ENCODE assay signal across 27 cellular contexts in genomic region chr5:140227046-140227445, GRCh38. TPM values are rescaled to one million over a fixed set of nuclear protein-coding genes. Genes with fewer than 3 reads are reported as not detected.
A peak's percentile ranks its signal among the peaks of the same experiment; 100 is the strongest.
DNase-seq lines count a peak whose midpoint lies in the region; ATAC-seq, FAIRE-seq and TF ChIP-seq lines count a peak whose summit lies in the region.
"Had no signal": no experiment of that assay in that cellular context is flagged by ENCODE, and none has a peak within 500 bp of the region (broad histone marks: within the 10 kb centered on the region; RNA-seq: fewer than 3 reads in every experiment).

No MANE protein-coding gene starts in this region.

- H3K4me1 Mint-ChIP-seq in WTC11 = no peaks in the 10 kb centered on the region
- peaks cover 0 to 4% (median 0%) of the 10 kb centered on the region in 7 donors for H3K4me1 Mint-ChIP-seq in naive thymus-derived CD4-positive, alpha-beta T cell

- TF ChIP-seq POLR2A in A549 (IDR thresholded peaks at IDR 0.05; ENCODE audit: low read length) = no peak

- H3K4me3 Mint-ChIP-seq in WTC11 = no peak overlapping the region
- H3K4me3 Mint-ChIP-seq in naive thymus-derived CD4-positive, alpha-beta T cell = no peak overlapping the region
- H3K4me3 Mint-ChIP-seq: activated naive CD4-positive, alpha-beta T cell treated with anti-CD3 and anti-CD28 coated beads for 36 hours had no signal

- H3K36me3 Mint-ChIP-seq in WTC11 = no peaks in the 10 kb centered on the region
- H3K36me3 Mint-ChIP-seq in naive thymus-derived CD4-positive, alpha-beta T cell = no peaks in the 10 kb centered on the region

- no peaks in the 10 kb centered on the region for H3K9me3 Mint-ChIP-seq in WTC11
- no peaks in the 10 kb centered on the region for H3K9me3 Mint-ChIP-seq in naive thymus-derived CD4-positive, alpha-beta T cell
- H3K9me3 Mint-ChIP-seq: activated naive CD4-positive, alpha-beta T cell treated with anti-CD3 and anti-CD28 coated beads for 36 hours had no signal

- FAIRE-seq in A549 (lab: Jason Lieb, UNC) = no peak
- FAIRE-seq: bronchial epithelial cell, H54 had no signal

- H3K4me3 ChIP-seq in A549 (no peak overlapping the region), GM12875 (ENCODE audit: low read depth, low read length) (no peak overlapping the region)
- no peak overlapping the region for H3K4me3 ChIP-seq in naive thymus-derived CD4-positive, alpha-beta T cell (ENCODE audit: low read length)
- H3K4me3 ChIP-seq: BLaER1 treated with 17β-estradiol and CSF1 and Interleukin-3, amounts not matched to agents 10 nM and 100 nM; lung; smooth muscle cell had no signal

- no peak overlapping the region for H3K27ac ChIP-seq in A549
- no peak overlapping the region for H3K27ac ChIP-seq in naive thymus-derived CD4-positive, alpha-beta T cell (ENCODE audit: low read depth, low read length)
- H3K27ac ChIP-seq: BLaER1 treated with 17β-estradiol and CSF1 and Interleukin-3, amounts not matched to agents 10 nM and 100 nM; neutrophil; RWPE1 had no signal

- peaks cover 14% of the 10 kb centered on the region; the same call in 2 of the 3 replicates for H3K4me1 ChIP-seq in A549
- no peaks in the 10 kb centered on the region for H3K4me1 ChIP-seq in naive thymus-derived CD4-positive, alpha-beta T cell (ENCODE audit: control insufficient read depth in 2 of 2, insufficient read depth in 2 of 2, low read length in 2 of 2)

- ATAC-seq in A549 (peak; percentile 6 to 37; a peak in 3 of 6 replicates), WTC11 (peak; percentile 73), GM21737 (IDR thresholded peaks at IDR 0.05; ENCODE audit: unreplicated experiment) (no peak)
- ATAC-seq in naive thymus-derived CD4-positive, alpha-beta T cell = no peak

- intact Hi-C loops in naive thymus-derived CD4-positive, alpha-beta T cell (cut with micrococcal nuclease) = no loop called here

- DNase-seq in A549 (ENCODE audit: low read depth in 1 of 2, low spot score in 1 of 2) = no peak
- no peak for DNase-seq in WTC11 (ENCODE audit: low spot score)
- DNase-seq in iPS-NIHi7 (ENCODE audit: extremely low spot score) = peak; percentile 50
- DNase-seq in naive thymus-derived CD4-positive, alpha-beta T cell = no peak
- DNase-seq in stimulated activated naive CD4-positive, alpha-beta T cell treated with Interleukin-2 at 50 U/mL for 16 hours (lab: John Stamatoyannopoulos, UW) = no peak
- no peak for DNase-seq in activated effector memory CD4-positive, alpha-beta T cell treated with anti-CD3 and anti-CD28 coated beads, Interleukin-2, amount 50 U/mL, for 16 hours
- DNase-seq: ACHN; activated CD4-positive, alpha-beta T cell treated with anti-CD3 and anti-CD28 coated beads for 4 hours; activated naive CD4-positive, alpha-beta T cell treated with anti-CD3 and anti-CD28 coated beads for 36 hours; activated T-cell treated with anti-CD3 and anti-CD28 coated beads, Interleukin-2, amount 50 U/mL, for 48 hours; COR-L47; cortex of kidney; DND-41; Karpas-422; kidney glomerular epithelial cell; NCI-H187; NCI-H69; stimulated activated CD4-positive, alpha-beta T cell treated with anti-CD3 and anti-CD28 coated beads, Interleukin-2, amount 100 ng/mL, for 24 hours had no signal

- 83% methylated on average over 2 of the region's 2 CpGs for WGBS in A549 (ENCODE audit: missing lambda C conversion rate)

- H3K4me2 ChIP-seq in A549 = no peak overlapping the region
- H3K4me2 ChIP-seq: BLaER1 treated with 17β-estradiol and CSF1 and Interleukin-3, amounts not matched to agents 10 nM and 100 nM; smooth muscle cell had no signal

- TF ChIP-seq CTCF in A549 (IDR thresholded peaks at IDR 0.05) = no peak
- peak; percentile 20; the same call in 1 of the 2 replicates for TF ChIP-seq CTCF in GM12875 (IDR thresholded peaks at IDR 0.05; ENCODE audit: borderline replicate concordance, insufficient read depth, low read depth, low read length)
- TF ChIP-seq CTCF in WTC11 (IDR thresholded peaks at IDR 0.05) = no peak

- H3K27ac Mint-ChIP-seq in WTC11 = no peak overlapping the region
- H3K27ac Mint-ChIP-seq in naive thymus-derived CD4-positive, alpha-beta T cell = no peak overlapping the region
- H3K27ac Mint-ChIP-seq: activated naive CD4-positive, alpha-beta T cell treated with anti-CD3 and anti-CD28 coated beads for 36 hours had no signal

- H3K9me3 ChIP-seq in A549 = no peaks in the 10 kb centered on the region
- no peaks in the 10 kb centered on the region for H3K9me3 ChIP-seq in naive thymus-derived CD4-positive, alpha-beta T cell (ENCODE audit: control insufficient read depth in 2 of 3, low read length in 3 of 3)
- H3K9me3 ChIP-seq: BLaER1 treated with 17β-estradiol and CSF1 and Interleukin-3, amounts not matched to agents 10 nM and 100 nM; neutrophil had no signal

- CTCF ChIA-PET in A549 (lab: Yijun Ruan, JAX) = interaction anchor here (1.5 to 42.9 kb wide), 2 partner anchors 13 to 125 kb away, joined by 6 to 1613 read pairs; partner anchors contain the start of genes HBEGF and SLC4A9
- CTCF ChIA-PET in WTC11 (lab: Charles Lee) = interaction anchor here (0.6 to 2.7 kb wide), 18 partner anchors 9 to 258 kb away, joined by 3 to 24 read pairs (median 4); partner anchors contain the start of genes CYSTM1 and HBEGF
- CTCF ChIA-PET in naive thymus-derived CD4-positive, alpha-beta T cell (lab: Charles Lee) = interaction anchor here (1.0 kb wide), 1 partner anchor 13 kb away, joined by 3 read pairs; no protein-coding TSS in a partner anchor

- TF ChIP-seq EP300 in A549 (IDR thresholded peaks at IDR 0.05) = no peak

- no peak for TF ChIP-seq RAD21 in A549 (conservative IDR thresholded peaks at IDR 0.05 in 1 of 2, IDR thresholded peaks at IDR 0.05 in 1 of 2)

- H3K27me3 ChIP-seq in naive thymus-derived CD4-positive, alpha-beta T cell (ENCODE audit: control insufficient read depth in 2 of 2, insufficient read depth in 2 of 2, low read length in 2 of 2) = no peaks in the 10 kb centered on the region
- H3K27me3 ChIP-seq: BLaER1 treated with 17β-estradiol and CSF1 and Interleukin-3, amounts not matched to agents 10 nM and 100 nM; neutrophil had no signal

- no peaks in the 10 kb centered on the region for H3K27me3 Mint-ChIP-seq in WTC11 (ENCODE audit: low read depth)
- peaks cover 0 to 4% (median 0%) of the 10 kb centered on the region in 5 donors for H3K27me3 Mint-ChIP-seq in naive thymus-derived CD4-positive, alpha-beta T cell

- POLR2A ChIA-PET in A549 (lab: Yijun Ruan, JAX) (no interaction called here), WTC11 (lab: Charles Lee) (no interaction called here)
- POLR2A ChIA-PET in naive thymus-derived CD4-positive, alpha-beta T cell (lab: Charles Lee) = no interaction called here

- H3K36me3 ChIP-seq in naive thymus-derived CD4-positive, alpha-beta T cell (ENCODE audit: control insufficient read depth in 2 of 3, insufficient read depth in 3 of 3, low read length in 3 of 3) = no peaks in the 10 kb centered on the region
- H3K36me3 ChIP-seq: neutrophil had no signal

TF ChIP-seq in A549, 52 proteins besides CTCF, POLR2A, EP300 and RAD21 (continues in another document):
- TF ChIP-seq ZSCAN20 (CRISPR knock-in tag; IDR thresholded peaks at IDR 0.05) (no peak), FOXS1 (CRISPR knock-in tag; IDR thresholded peaks at IDR 0.05) (no peak), HDAC2 (IDR thresholded peaks at IDR 0.05) (no peak), CHD2 (IDR thresholded peaks at IDR 0.05; ENCODE audit: low read length, partially characterized antibody) (no peak), PHF8 (IDR thresholded peaks at IDR 0.05; ENCODE audit: borderline replicate concordance, low read depth) (no peak), HOXB5 (CRISPR knock-in tag; IDR thresholded peaks at IDR 0.05) (no peak), RCOR1 (IDR thresholded peaks at IDR 0.05; ENCODE audit: low read depth, low read length) (no peak)
- TF ChIP-seq, protein P1, sequence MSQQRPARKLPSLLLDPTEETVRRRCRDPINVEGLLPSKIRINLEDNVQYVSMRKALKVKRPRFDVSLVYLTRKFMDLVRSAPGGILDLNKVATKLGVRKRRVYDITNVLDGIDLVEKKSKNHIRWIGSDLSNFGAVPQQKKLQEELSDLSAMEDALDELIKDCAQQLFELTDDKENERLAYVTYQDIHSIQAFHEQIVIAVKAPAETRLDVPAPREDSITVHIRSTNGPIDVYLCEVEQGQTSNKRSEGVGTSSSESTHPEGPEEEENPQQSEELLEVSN (IDR thresholded peaks at IDR 0.05; ENCODE audit: borderline replicate concordance, low read depth) = no peak

TF ChIP-seq in WTC11, 78 proteins besides CTCF, POLR2A, EP300 and RAD21 (continues in another document):
- TF ChIP-seq, protein P2, sequence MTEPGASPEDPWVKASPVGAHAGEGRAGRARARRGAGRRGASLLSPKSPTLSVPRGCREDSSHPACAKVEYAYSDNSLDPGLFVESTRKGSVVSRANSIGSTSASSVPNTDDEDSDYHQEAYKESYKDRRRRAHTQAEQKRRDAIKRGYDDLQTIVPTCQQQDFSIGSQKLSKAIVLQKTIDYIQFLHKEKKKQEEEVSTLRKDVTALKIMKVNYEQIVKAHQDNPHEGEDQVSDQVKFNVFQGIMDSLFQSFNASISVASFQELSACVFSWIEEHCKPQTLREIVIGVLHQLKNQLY (CRISPR knock-in tag; IDR thresholded peaks at IDR 0.05) = no peak

RNA-seq across cellular contexts. Expression of gene CYSTM1, which starts 52.1 kb away (rescaled TPM):
- 76.8 and 82.8 TPM in 2 replicates for polyA plus RNA-seq in A549 (2011; rRNA removed)
- 74.8 and 91.0 TPM in 2 replicates for polyA plus RNA-seq in A549 (2012; cell fraction: cytosol; rRNA removed)
- polyA plus RNA-seq in A549 (2012; cell fraction: nucleus; rRNA removed) = 35.1 and 41.8 TPM in 2 replicates
- polyA plus RNA-seq in A549 (2017; fragmentation: RNase III; extraction: RNeasy Plus Mini Kit Qiagen cat#74134 plus additional on column Dnase treatment) = 83.6 to 103 TPM (median 89.9 TPM) in 3 replicates
- polyA minus RNA-seq in A549 (2011; rRNA and poly(A)+ RNA removed) = 55.3 and 81.1 TPM in 2 replicates
- total RNA-seq in WTC11 (2021) = 27.7 to 29.3 TPM (median 28.9 TPM) in 3 replicates
- total RNA-seq in naive thymus-derived CD4-positive, alpha-beta T cell = 10 to 100 TPM in 1 of 5 experiments, 1 to 10 TPM in 4; 1.6 to 11.1 (median 3.5) TPM
- polyA plus RNA-seq in naive thymus-derived CD4-positive, alpha-beta T cell = 1 to 10 TPM; 3.3 to 7.6 TPM

Comparison
In these comparisons a context has a peak if more than half of its experiments do, and no peak if none do; other contexts are left out.
1. ATAC-seq: peak in A549 (2 of 2) and WTC11 (single experiment); none in naive thymus-derived CD4-positive, alpha-beta T cell (single experiment) and GM21737 (single experiment).